Comparison of ENCODE assay signal across 10 cellular contexts in genomic region chr3:45597581-45597980, GRCh38. TPM values are rescaled to one million over a fixed set of nuclear protein-coding genes. Genes with fewer than 3 reads are reported as not detected.
DNase-seq lines count a peak whose midpoint lies in the region; ATAC-seq and TF ChIP-seq lines count a peak whose summit lies in the region.
"Had no signal": no experiment of that assay in that cellular context is flagged by ENCODE, and none has a peak within 500 bp of the region (broad histone marks: within the 10 kb centered on the region; RNA-seq: fewer than 3 reads in every experiment).

No MANE protein-coding gene starts in this region.

- peaks cover 7% of the 10 kb centered on the region for H3K36me3 ChIP-seq in right atrium auricular region

- H3K27ac ChIP-seq in right atrium auricular region, result peak overlapping the region; percentile 91 to 97

- H3K4me3 Mint-ChIP-seq in activated naive CD8-positive, alpha-beta T cell treated with anti-CD3 and anti-CD28 coated beads, Interleukin-2, amount 10 ng/mL, durations not matched to agents 7 days and 5 days, result peak overlapping the region; percentile 82

- POLR2A ChIA-PET in activated naive CD8-positive, alpha-beta T cell treated with anti-CD3 and anti-CD28 coated beads, Interleukin-2, amount 10 ng/mL, durations not matched to agents 7 days and 5 days (lab: Charles Lee), result no interaction called here

- intact Hi-C loops in left cardiac atrium (cut with DNase I), result loop anchor here in 1 of 2 donors (10.0 kb wide), 1 partner anchor 57 kb away; no protein-coding TSS in a partner anchor

- peaks cover 57% of the 10 kb centered on the region for H3K4me1 Mint-ChIP-seq in activated naive CD8-positive, alpha-beta T cell treated with anti-CD3 and anti-CD28 coated beads, Interleukin-2, amount 10 ng/mL, durations not matched to agents 7 days and 5 days

- ATAC-seq in left cardiac atrium, result no peak
- ATAC-seq in activated naive CD8-positive, alpha-beta T cell treated with anti-CD3 and anti-CD28 coated beads, Interleukin-2, amount 10 ng/mL, durations not matched to agents 7 days and 5 days (ENCODE audit: low read depth), result no peak
- ATAC-seq in GM21423 (IDR thresholded peaks at IDR 0.05; ENCODE audit: unreplicated experiment), result no peak
- no peak for ATAC-seq in GM21619 (IDR thresholded peaks at IDR 0.05; ENCODE audit: unreplicated experiment)

- H3K9me3 ChIP-seq in right atrium auricular region (no peaks in the 10 kb centered on the region), mononuclear cell (ENCODE audit: low read depth, low read length) (no peaks in the 10 kb centered on the region)

- H3K27me3 Mint-ChIP-seq in activated naive CD8-positive, alpha-beta T cell treated with anti-CD3 and anti-CD28 coated beads, Interleukin-2, amount 10 ng/mL, durations not matched to agents 7 days and 5 days, result no peaks in the 10 kb centered on the region

- no peak overlapping the region for H3K27ac Mint-ChIP-seq in activated naive CD8-positive, alpha-beta T cell treated with anti-CD3 and anti-CD28 coated beads, Interleukin-2, amount 10 ng/mL, durations not matched to agents 7 days and 5 days

- DNase-seq in right atrium auricular region (ENCODE audit: low spot score), result no peak
- no peak for DNase-seq in left cardiac atrium
- DNase-seq in activated naive CD8-positive, alpha-beta T cell treated with anti-CD3 and anti-CD28 coated beads, Interleukin-2, amount 10 ng/mL, durations not matched to agents 7 days and 5 days, result no peak
- DNase-seq in HCEC 1CT, result no peak
- DNase-seq in COLO668 (lab: John Stamatoyannopoulos, UW; ENCODE audit: unreplicated experiment), result no peak
- DNase-seq: H7, NCI-H1092 treated with DMSO at 0.1 percent for 48 hours had no signal

- TF ChIP-seq CTCF in right atrium auricular region (IDR thresholded peaks at IDR 0.05), result no peak

- H3K4me1 ChIP-seq in right atrium auricular region (peaks cover 0 to 91% of the 10 kb centered on the region in 2 donors), mononuclear cell (ENCODE audit: insufficient read depth, low read length) (peaks cover 82% of the 10 kb centered on the region)

- H3K9me3 Mint-ChIP-seq in activated naive CD8-positive, alpha-beta T cell treated with anti-CD3 and anti-CD28 coated beads, Interleukin-2, amount 10 ng/mL, durations not matched to agents 7 days and 5 days, result no peaks in the 10 kb centered on the region

- H3K27me3 ChIP-seq in right atrium auricular region (no peaks in the 10 kb centered on the region), mononuclear cell (ENCODE audit: insufficient read depth, low read length) (no peaks in the 10 kb centered on the region)

- H3K4me3 ChIP-seq in right atrium auricular region, result peak overlapping the region in 1 of 2 donors; percentile 68
- H3K4me3 ChIP-seq in mononuclear cell (ENCODE audit: low read length), result peak overlapping the region; percentile 22

- peaks cover 23% of the 10 kb centered on the region for H3K36me3 Mint-ChIP-seq in activated naive CD8-positive, alpha-beta T cell treated with anti-CD3 and anti-CD28 coated beads, Interleukin-2, amount 10 ng/mL, durations not matched to agents 7 days and 5 days

RNA-seq across cellular contexts. Expression of gene LIMD1, which starts 3.0 kb away (rescaled TPM):
- total RNA-seq in right atrium auricular region (10 to 100 TPM; 15.8 to 19.4 TPM), left cardiac atrium (10 to 100 TPM; 20.5 to 22.8 TPM), mononuclear cell (9.2 TPM)
- total RNA-seq in activated naive CD8-positive, alpha-beta T cell treated with anti-CD3 and anti-CD28 coated beads, Interleukin-2, amount 10 ng/mL, durations not matched to agents 7 days and 5 days, result 10 to 100 TPM; 47.3 to 47.5 TPM
